Comparison of ENCODE assay signal across 24 cellular contexts in the genomic region with DNA sequence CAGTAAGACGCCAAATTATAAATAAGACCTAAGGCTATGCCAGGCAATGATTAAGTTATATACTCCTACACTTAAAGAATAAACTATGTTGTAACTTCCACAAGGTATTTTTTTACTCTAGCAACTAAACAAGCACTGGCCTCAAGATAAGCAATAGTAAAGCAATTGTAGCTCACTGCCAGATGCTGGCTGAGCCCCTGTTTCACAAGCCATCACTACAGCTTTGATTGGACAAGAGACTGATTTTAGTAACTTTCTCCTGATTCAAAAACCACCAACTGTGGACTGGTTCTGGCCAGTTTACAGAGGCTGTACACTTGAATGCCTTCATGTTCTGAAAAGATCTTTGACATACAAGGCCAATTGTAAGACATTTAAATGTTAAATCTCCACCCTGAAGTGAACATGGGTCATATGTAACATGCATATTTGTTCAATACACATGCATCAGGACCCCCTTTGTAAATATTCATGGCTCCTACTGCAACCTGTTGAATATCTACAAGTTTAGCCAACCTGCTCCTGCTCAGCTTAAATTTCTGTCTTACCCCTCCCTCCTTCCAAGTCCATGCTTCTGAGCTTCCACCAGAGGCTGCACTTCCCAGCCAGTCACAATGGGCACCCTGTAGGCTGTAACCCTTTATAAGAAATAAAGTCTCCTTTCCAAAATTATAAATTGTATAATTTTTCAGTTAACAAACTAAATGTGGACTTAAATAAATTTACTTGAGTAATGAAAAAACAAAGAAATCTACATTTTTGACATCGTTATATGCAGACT.
"Had no signal": no experiment of that assay in that cellular context is flagged by ENCODE, and none has a peak within 500 bp of the region (broad histone marks: within the 10 kb centered on the region; RNA-seq: fewer than 3 reads in every experiment).

No MANE protein-coding gene starts in this region.

- H3K27me3 Mint-ChIP-seq: memory B cell had no signal

- H3K4me1 Mint-ChIP-seq: activated CD4-positive, alpha-beta T cell treated with anti-CD3 and anti-CD28 coated beads for 36 hours; activated naive CD8-positive, alpha-beta T cell treated with anti-CD3 and anti-CD28 coated beads for 36 hours; memory B cell; stimulated activated naive B cell treated with anti-CD40 and anti-IgM and Interleukin-4, amounts not matched to agents 10 μg/mL and 1 μg/mL and 100 μg/mL, for 72 hours; T-cell had no signal

- H3K9me3 Mint-ChIP-seq: stimulated activated naive B cell treated with anti-CD40 and anti-IgM and Interleukin-4, amounts not matched to agents 10 μg/mL and 1 μg/mL and 100 μg/mL, for 72 hours; T-helper 2 cell treated with Interferon-gamma antibody and Interleukin-4, amounts not matched to agents 5 μg/mL and 100 μg/mL, for 36 hours had no signal

- H3K27ac Mint-ChIP-seq: activated CD4-positive, alpha-beta T cell treated with anti-CD3 and anti-CD28 coated beads for 36 hours; activated naive CD8-positive, alpha-beta T cell treated with anti-CD3 and anti-CD28 coated beads for 36 hours; memory B cell; natural killer cell treated with Interleukin-12 subunit alpha and Interleukin-12 subunit beta and Interleukin-15 and Interleukin-18, amount 100 ng/mL, for 72 hours; stimulated activated naive B cell treated with anti-CD40 and anti-IgM and Interleukin-4, amounts not matched to agents 10 μg/mL and 1 μg/mL and 100 μg/mL, for 72 hours; T-cell; T-helper 2 cell treated with Interferon-gamma antibody and Interleukin-4, amounts not matched to agents 5 μg/mL and 100 μg/mL, for 36 hours had no signal

- ATAC-seq: activated CD4-positive, alpha-beta T cell treated with anti-CD3 and anti-CD28 coated beads for 36 hours; body of pancreas; left cardiac atrium; natural killer cell treated with Interleukin-12 subunit alpha and Interleukin-12 subunit beta and Interleukin-15 and Interleukin-18, amount 100 ng/mL, for 72 hours; stimulated activated naive B cell treated with anti-CD40 and anti-IgM and Interleukin-4, amounts not matched to agents 10 μg/mL and 1 μg/mL and 100 μg/mL, for 72 hours; T-cell had no signal

- H3K27me3 ChIP-seq: body of pancreas, esophagus muscularis mucosa, neutrophil, vagina had no signal

- H3K4me3 Mint-ChIP-seq: activated CD4-positive, alpha-beta T cell treated with anti-CD3 and anti-CD28 coated beads for 36 hours; activated naive CD8-positive, alpha-beta T cell treated with anti-CD3 and anti-CD28 coated beads for 36 hours; memory B cell; natural killer cell treated with Interleukin-12 subunit alpha and Interleukin-12 subunit beta and Interleukin-15 and Interleukin-18, amount 100 ng/mL, for 72 hours; stimulated activated naive B cell treated with anti-CD40 and anti-IgM and Interleukin-4, amounts not matched to agents 10 μg/mL and 1 μg/mL and 100 μg/mL, for 72 hours; T-cell; T-helper 2 cell treated with Interferon-gamma antibody and Interleukin-4, amounts not matched to agents 5 μg/mL and 100 μg/mL, for 36 hours had no signal

- H3K4me3 ChIP-seq: body of pancreas, esophagus muscularis mucosa, vagina had no signal

- H3K36me3 Mint-ChIP-seq: activated naive CD8-positive, alpha-beta T cell treated with anti-CD3 and anti-CD28 coated beads for 36 hours; memory B cell; natural killer cell treated with Interleukin-12 subunit alpha and Interleukin-12 subunit beta and Interleukin-15 and Interleukin-18, amount 100 ng/mL, for 72 hours; stimulated activated naive B cell treated with anti-CD40 and anti-IgM and Interleukin-4, amounts not matched to agents 10 μg/mL and 1 μg/mL and 100 μg/mL, for 72 hours; T-cell had no signal

- H3K36me3 ChIP-seq: esophagus muscularis mucosa, neutrophil, vagina, WERI-Rb-1 had no signal

- DNase-seq: activated CD4-positive, alpha-beta T cell treated with anti-CD3 and anti-CD28 coated beads for 36 hours; activated CD4-positive, alpha-beta T cell treated with anti-CD3 and anti-CD28 coated beads, Interleukin-2, amount 50 U/mL, for 48 hours; activated naive CD4-positive, alpha-beta T cell treated with Interleukin-2 at 50 U/mL for 16 hours; activated naive CD8-positive, alpha-beta T cell treated with anti-CD3 and anti-CD28 coated beads for 36 hours; activated T-cell treated with anti-CD3 and anti-CD28 coated beads, Interleukin-2, amount 50 U/mL, for 48 hours; amygdala; body of pancreas; effector memory CD4-positive, alpha-beta T cell; foreskin melanocyte; hippocampal formation; islet precursor cell; left cardiac atrium; stimulated activated CD4-positive, alpha-beta T cell treated with anti-CD3 and anti-CD28 coated beads, Interleukin-2, amount 100 ng/mL, for 48 hours; stimulated activated CD8-positive, alpha-beta memory T cell treated with anti-CD3 and anti-CD28 coated beads, Interleukin-4, amount 100 ng/mL, for 48 hours; stimulated activated naive B cell treated with anti-CD40 and anti-IgM and Interleukin-4, amounts not matched to agents 10 μg/mL and 1 μg/mL and 100 μg/mL, for 72 hours; T-cell; trophoblast cell; WERI-Rb-1 had no signal
